In genomic region chr2:69556008-69556407, GRCh38 we compare ENCODE assay signal across 13 cellular contexts.
"Had no signal": no experiment of that assay in that cellular context is flagged by ENCODE, and none has a peak within 500 bp of the region (broad histone marks: within the 10 kb centered on the region; RNA-seq: fewer than 3 reads in every experiment).

No MANE protein-coding gene starts in this region.

- H3K4me2 ChIP-seq: neural progenitor cell had no signal

- DNase-seq: gastrocnemius medialis; kidney; left ventricle myocardium inferior; mesenchymal stem cell; ovary; sigmoid colon; stimulated activated naive CD4-positive, alpha-beta T cell treated with Interleukin-2 at 50 U/mL for 16 hours; T-helper 1 cell; testis; upper lobe of right lung had no signal

- H3K36me3 Mint-ChIP-seq: WTC11 had no signal

- H3K4me3 ChIP-seq: gastrocnemius medialis, left ventricle myocardium inferior, neural progenitor cell, ovary, sigmoid colon, SK-N-MC, testis, upper lobe of right lung had no signal

- H3K4me3 Mint-ChIP-seq: neural progenitor cell, WTC11 had no signal

- H3K4me1 Mint-ChIP-seq: neural progenitor cell had no signal

- H3K36me3 ChIP-seq: gastrocnemius medialis, neural progenitor cell, ovary, sigmoid colon had no signal

- H3K9me3 ChIP-seq: gastrocnemius medialis, left ventricle myocardium inferior, ovary, sigmoid colon, testis, upper lobe of right lung had no signal

- H3K27ac ChIP-seq: neural progenitor cell, ovary, SK-N-MC, testis had no signal

- H3K9me3 Mint-ChIP-seq: neural progenitor cell, WTC11 had no signal

- H2AFZ ChIP-seq: neural progenitor cell had no signal

- ATAC-seq: gastrocnemius medialis, upper lobe of right lung, WTC11 had no signal

- H3K27ac Mint-ChIP-seq: neural progenitor cell had no signal

- H3K27me3 ChIP-seq: gastrocnemius medialis, neural progenitor cell, ovary, sigmoid colon, testis, upper lobe of right lung had no signal

- H3K9ac ChIP-seq: neural progenitor cell had no signal

- H3K4me1 ChIP-seq: neural progenitor cell, testis had no signal
